ENCODE assay signal across 27 cellular contexts in the genomic region with DNA sequence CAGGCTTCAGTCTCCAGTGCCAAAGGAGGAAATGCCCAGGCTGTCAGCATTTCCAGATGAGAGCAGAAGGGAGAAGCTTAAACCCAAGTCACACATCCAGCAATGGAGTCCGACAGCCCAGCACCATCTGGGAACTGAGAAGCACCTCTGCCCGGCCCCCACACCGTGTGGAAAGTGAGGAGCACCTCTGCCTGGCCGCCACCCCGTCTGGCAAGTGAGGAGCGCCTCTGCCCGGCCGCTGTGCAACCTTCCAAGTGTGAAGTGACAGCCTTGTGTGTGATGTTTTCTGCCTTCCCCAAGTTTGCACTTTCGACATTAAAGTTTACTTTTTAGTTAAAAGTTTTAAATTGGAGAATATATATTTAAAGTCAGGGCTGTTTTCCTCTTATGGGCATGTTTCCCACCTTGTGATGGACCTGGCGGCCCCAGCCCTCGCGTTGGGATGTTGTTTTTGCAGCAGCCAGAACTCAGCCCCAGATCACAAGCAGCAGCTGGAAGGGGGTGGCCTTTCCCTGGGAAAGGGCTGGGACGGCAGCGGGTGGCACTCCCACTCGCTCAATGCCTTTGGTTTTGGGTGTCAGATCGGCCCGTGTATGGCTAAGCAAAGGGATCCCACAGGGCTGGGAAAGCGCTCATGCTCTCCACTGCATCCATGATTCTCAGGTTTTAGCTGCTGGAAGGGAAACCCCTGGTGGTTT. TPM values are rescaled to one million over a fixed set of nuclear protein-coding genes. Genes with fewer than 3 reads are reported as not detected.
"Had no signal": no experiment of that assay in that cellular context is flagged by ENCODE, and none has a peak within 500 bp of the region (broad histone marks: within the 10 kb centered on the region; RNA-seq: fewer than 3 reads in every experiment).

No MANE protein-coding gene starts in this region.

- H3K4me3 ChIP-seq: adrenal gland, ascending aorta, hepatocyte, left lung, lung, neural progenitor cell, prostate gland, spleen, testis, upper lobe of right lung had no signal

- H3K4me3 Mint-ChIP-seq: activated CD4-positive, alpha-beta T cell treated with anti-CD3 and anti-CD28 coated beads, Interleukin-2, amount 10 ng/mL, durations not matched to agents 7 days and 5 days; activated CD8-positive, alpha-beta memory T cell treated with anti-CD3 and anti-CD28 coated beads, Interleukin-2, amount 10 ng/mL, durations not matched to agents 7 days and 5 days; activated CD8-positive, alpha-beta T cell treated with anti-CD3 and anti-CD28 coated beads for 36 hours; activated naive CD8-positive, alpha-beta T cell; activated T-helper 17 cell treated with anti-CD3 and anti-CD28 coated beads, Interleukin-2, amount 50 U/mL, for 72 hours; naive B cell; T-helper 2 cell treated with Interferon-gamma antibody and Interleukin-4, amounts not matched to agents 5 μg/mL and 100 μg/mL, for 36 hours had no signal

- H3K4me1 ChIP-seq: adrenal gland, ascending aorta, neural progenitor cell, prostate gland, testis, upper lobe of right lung had no signal

- H3K27me3 Mint-ChIP-seq: activated CD4-positive, alpha-beta T cell treated with anti-CD3 and anti-CD28 coated beads, Interleukin-2, amount 10 ng/mL, durations not matched to agents 7 days and 5 days; activated CD8-positive, alpha-beta memory T cell treated with anti-CD3 and anti-CD28 coated beads, Interleukin-2, amount 10 ng/mL, durations not matched to agents 7 days and 5 days; activated CD8-positive, alpha-beta T cell treated with anti-CD3 and anti-CD28 coated beads for 36 hours; activated naive CD8-positive, alpha-beta T cell; activated T-helper 17 cell treated with anti-CD3 and anti-CD28 coated beads, Interleukin-2, amount 50 U/mL, for 72 hours; naive B cell had no signal

- H2AFZ ChIP-seq: hepatocyte, neural progenitor cell had no signal

- H3K4me1 Mint-ChIP-seq: activated T-helper 17 cell treated with anti-CD3 and anti-CD28 coated beads, Interleukin-2, amount 50 U/mL, for 72 hours; neural progenitor cell had no signal

- ATAC-seq: activated CD8-positive, alpha-beta memory T cell treated with anti-CD3 and anti-CD28 coated beads, Interleukin-2, amount 10 ng/mL, durations not matched to agents 7 days and 5 days; activated CD8-positive, alpha-beta T cell treated with anti-CD3 and anti-CD28 coated beads for 36 hours; activated T-helper 17 cell treated with anti-CD3 and anti-CD28 coated beads, Interleukin-2, amount 50 U/mL, for 72 hours; esophagus mucosa; left lung; upper lobe of right lung had no signal

- DNase-seq: activated CD4-positive, alpha-beta T cell treated with anti-CD3 and anti-CD28 coated beads, Interleukin-2, amount 10 ng/mL, durations not matched to agents 7 days and 5 days; activated CD4-positive, CD25-positive, alpha-beta regulatory T cell treated with anti-CD3 and anti-CD28 coated beads, Interleukin-2, amount 50 U/mL, for 72 hours; activated CD8-positive, alpha-beta memory T cell treated with anti-CD3 and anti-CD28 coated beads, Interleukin-2, amount 10 ng/mL, durations not matched to agents 7 days and 5 days; activated CD8-positive, alpha-beta T cell treated with anti-CD3 and anti-CD28 coated beads for 36 hours; adrenal gland; brain microvascular endothelial cell; central memory CD4-positive, alpha-beta T cell; effector memory CD4-positive, alpha-beta T cell; foreskin melanocyte; kidney glomerular epithelial cell; left lung; naive B cell; stimulated activated CD4-positive, alpha-beta T cell treated with anti-CD3 and anti-CD28 coated beads, Interleukin-4, amount 100 ng/mL, for 1 hour; stimulated activated naive CD4-positive, alpha-beta T cell; testis; upper lobe of right lung had no signal

- H3K36me3 Mint-ChIP-seq: activated naive CD8-positive, alpha-beta T cell had no signal

- H3K9me3 Mint-ChIP-seq: activated CD4-positive, alpha-beta T cell treated with anti-CD3 and anti-CD28 coated beads, Interleukin-2, amount 10 ng/mL, durations not matched to agents 7 days and 5 days; activated CD8-positive, alpha-beta T cell treated with anti-CD3 and anti-CD28 coated beads for 36 hours; activated T-helper 17 cell treated with anti-CD3 and anti-CD28 coated beads, Interleukin-2, amount 50 U/mL, for 72 hours; naive B cell; neural progenitor cell; T-helper 2 cell treated with Interferon-gamma antibody and Interleukin-4, amounts not matched to agents 5 μg/mL and 100 μg/mL, for 36 hours had no signal

- H3K27me3 ChIP-seq: adrenal gland, ascending aorta, brain microvascular endothelial cell, hepatocyte, left lung, neural progenitor cell, spleen, testis, upper lobe of right lung had no signal

- H3K4me2 ChIP-seq: hepatocyte, neural progenitor cell had no signal

- H3K27ac Mint-ChIP-seq: activated CD8-positive, alpha-beta memory T cell treated with anti-CD3 and anti-CD28 coated beads, Interleukin-2, amount 10 ng/mL, durations not matched to agents 7 days and 5 days; activated CD8-positive, alpha-beta T cell treated with anti-CD3 and anti-CD28 coated beads for 36 hours; activated naive CD8-positive, alpha-beta T cell; activated T-helper 17 cell treated with anti-CD3 and anti-CD28 coated beads, Interleukin-2, amount 50 U/mL, for 72 hours; naive B cell; neural progenitor cell; T-helper 2 cell treated with Interferon-gamma antibody and Interleukin-4, amounts not matched to agents 5 μg/mL and 100 μg/mL, for 36 hours had no signal

- H3K9me3 ChIP-seq: adrenal gland, ascending aorta, left lung, prostate gland, spleen, testis, upper lobe of right lung had no signal

- H3K36me3 ChIP-seq: neural progenitor cell had no signal

- H3K27ac ChIP-seq: adrenal gland, ascending aorta, brain microvascular endothelial cell, hepatocyte, left lung, neural progenitor cell, prostate gland, spleen, testis, upper lobe of right lung, VCaP had no signal

RNA-seq across cellular contexts. Expression of a gene that starts 17.4 kb away (rescaled TPM):
- total RNA-seq: ascending aorta, esophagus mucosa, prostate gland had no signal
